Comparison of ENCODE assay signal across 13 cellular contexts in the genomic region with DNA sequence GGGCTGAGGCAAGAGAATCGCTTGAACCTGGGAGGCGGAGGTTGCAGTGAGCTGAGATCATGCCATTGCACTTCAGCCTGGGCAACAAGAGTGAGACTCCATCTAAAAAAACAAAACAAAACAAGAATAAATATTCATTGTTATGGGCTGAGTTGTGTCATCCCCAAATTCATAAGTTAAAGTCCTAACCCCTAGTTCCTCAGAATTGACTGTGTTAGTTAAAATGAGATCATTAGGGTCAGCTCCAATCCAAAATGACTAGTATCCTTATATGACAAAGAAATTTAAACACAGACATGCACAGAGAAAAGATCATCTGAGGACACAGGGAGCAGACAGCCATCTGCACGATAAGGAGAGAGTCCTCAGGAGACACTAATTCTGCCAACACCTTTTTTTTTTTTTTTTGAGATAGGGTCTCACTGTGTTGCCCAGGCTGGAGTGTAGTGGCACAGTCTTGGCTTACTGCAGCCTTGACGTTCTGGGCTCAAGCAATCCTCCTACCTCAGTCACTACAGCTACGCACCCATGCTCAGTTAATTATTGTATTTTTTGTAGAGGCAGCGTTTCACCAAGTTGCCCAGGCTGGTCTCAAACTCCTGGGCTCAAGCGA. TPM values are rescaled to one million over a fixed set of nuclear protein-coding genes. Genes with fewer than 3 reads are reported as not detected.
A peak's percentile ranks its signal among the peaks of the same experiment; 100 is the strongest.
DNase-seq lines count a peak whose midpoint lies in the region; ATAC-seq and TF ChIP-seq lines count a peak whose summit lies in the region.
"Had no signal": no experiment of that assay in that cellular context is flagged by ENCODE, and none has a peak within 500 bp of the region (broad histone marks: within the 10 kb centered on the region; RNA-seq: fewer than 3 reads in every experiment).

No MANE protein-coding gene starts in this region.

- peak; percentile 49 to 64 for ATAC-seq in activated T-cell treated with anti-CD3 and anti-CD28 coated beads, Interleukin-2, amount 50 U/mL, for 72 hours (replicated peaks in 1 of 2)
- ATAC-seq in CD4-positive, CD25-positive, alpha-beta regulatory T cell (ENCODE audit: low read depth in 2 of 2), result no peak

- H3K4me1 ChIP-seq in CD4-positive, CD25-positive, alpha-beta regulatory T cell (ENCODE audit: control insufficient read depth, insufficient read depth, low read length, poor library complexity, severe bottlenecking), result no peaks in the 10 kb centered on the region
- H3K4me1 ChIP-seq in HEK293 (ENCODE audit: control insufficient read depth, insufficient read depth, low read length) (no peaks in the 10 kb centered on the region), esophagus muscularis mucosa (no peaks in the 10 kb centered on the region)
- H3K4me1 ChIP-seq: BE2C, Caco-2 had no signal

- peaks cover 0 to 4% of the 10 kb centered on the region in 2 donors for H3K36me3 Mint-ChIP-seq in activated T-cell treated with anti-CD3 and anti-CD28 coated beads, Interleukin-2, amount 50 U/mL, for 72 hours (ENCODE audit: insufficient read depth in 2 of 2)
- H3K36me3 Mint-ChIP-seq in CD4-positive, CD25-positive, alpha-beta regulatory T cell, result no peaks in the 10 kb centered on the region

- no peaks in the 10 kb centered on the region for H3K9me3 Mint-ChIP-seq in activated T-cell treated with anti-CD3 and anti-CD28 coated beads, Interleukin-2, amount 50 U/mL, for 72 hours
- H3K9me3 Mint-ChIP-seq in CD4-positive, CD25-positive, alpha-beta regulatory T cell, result no peaks in the 10 kb centered on the region
- H3K9me3 Mint-ChIP-seq: CD4-positive, alpha-beta T cell; H9 had no signal

- WGBS in esophagus muscularis mucosa, result 84% methylated on average over 7 of the region's 7 CpGs

- H3K27ac Mint-ChIP-seq in activated T-cell treated with anti-CD3 and anti-CD28 coated beads, Interleukin-2, amount 50 U/mL, for 72 hours, result no peak overlapping the region
- peak overlapping the region in 2 of 3 donors; percentile 18 to 53 for H3K27ac Mint-ChIP-seq in CD4-positive, CD25-positive, alpha-beta regulatory T cell
- H3K27ac Mint-ChIP-seq: CD4-positive, alpha-beta T cell; H9 had no signal

- no peak for TF ChIP-seq EP300 in esophagus muscularis mucosa (IDR thresholded peaks at IDR 0.05)

- H3K4me3 Mint-ChIP-seq in activated T-cell treated with anti-CD3 and anti-CD28 coated beads, Interleukin-2, amount 50 U/mL, for 72 hours, result no peak overlapping the region
- no peak overlapping the region for H3K4me3 Mint-ChIP-seq in CD4-positive, CD25-positive, alpha-beta regulatory T cell
- H3K4me3 Mint-ChIP-seq: CD4-positive, alpha-beta T cell; H9 had no signal

- intact Hi-C loops in esophagus muscularis mucosa (cut with DNase I), result no loop called here

- no peak for TF ChIP-seq POLR2A in esophagus muscularis mucosa (IDR thresholded peaks at IDR 0.05; ENCODE audit: low read depth)

- POLR2A ChIA-PET in HEK293 (lab: Yijun Ruan, JAX), result interaction anchor here (0.7 kb wide), 1 partner anchor 801 kb away, joined by 5 read pairs; no protein-coding TSS in a partner anchor

- no peaks in the 10 kb centered on the region for H3K27me3 ChIP-seq in CD4-positive, CD25-positive, alpha-beta regulatory T cell (ENCODE audit: control insufficient read depth, insufficient read depth, low read length)
- no peaks in the 10 kb centered on the region for H3K27me3 ChIP-seq in esophagus muscularis mucosa
- H3K27me3 ChIP-seq: BE2C had no signal

- CTCF ChIA-PET in HEK293 (lab: Yijun Ruan, JAX), result interaction anchor here (0.6 to 2.9 kb wide), 5 partner anchors 7 to 124 kb away, joined by 3 to 21 read pairs (median 5); no protein-coding TSS in a partner anchor

- H3K9me3 ChIP-seq in CD4-positive, CD25-positive, alpha-beta regulatory T cell (ENCODE audit: control insufficient read depth in 2 of 2, low read length in 2 of 2), result no peaks in the 10 kb centered on the region
- H3K9me3 ChIP-seq in HEK293 (ENCODE audit: control insufficient read depth, insufficient read depth, low read depth, low read length) (no peaks in the 10 kb centered on the region), esophagus muscularis mucosa (no peaks in the 10 kb centered on the region)
- H3K9me3 ChIP-seq: BE2C, Caco-2 had no signal

- no peaks in the 10 kb centered on the region for H3K36me3 ChIP-seq in CD4-positive, CD25-positive, alpha-beta regulatory T cell (ENCODE audit: control insufficient read depth, insufficient read depth, low read length)
- H3K36me3 ChIP-seq in HEK293 (ENCODE audit: control insufficient read depth in 2 of 2, insufficient read depth in 1 of 2, low read length in 2 of 2) (no peaks in the 10 kb centered on the region), esophagus muscularis mucosa (no peaks in the 10 kb centered on the region)
- H3K36me3 ChIP-seq: BE2C had no signal

- H3K4me1 Mint-ChIP-seq in activated T-cell treated with anti-CD3 and anti-CD28 coated beads, Interleukin-2, amount 50 U/mL, for 72 hours (ENCODE audit: low read depth), result peaks cover 42% of the 10 kb centered on the region
- H3K4me1 Mint-ChIP-seq in CD4-positive, CD25-positive, alpha-beta regulatory T cell, result peaks cover 6 to 13% (median 8%) of the 10 kb centered on the region in 4 donors

- no peak overlapping the region for H3K27ac ChIP-seq in CD4-positive, CD25-positive, alpha-beta regulatory T cell (ENCODE audit: insufficient read depth, low read length, poor library complexity, severe bottlenecking)
- H3K27ac ChIP-seq in HEK293 (ENCODE audit: extremely low read depth, low read depth, low read length), result no peak overlapping the region
- H3K27ac ChIP-seq in esophagus muscularis mucosa (replicated peaks in 1 of 4), result no peak overlapping the region

- DNase-seq in activated T-cell treated with anti-CD3 and anti-CD28 coated beads, Interleukin-2, amount 50 U/mL, for 72 hours, result no peak
- DNase-seq in activated T-cell treated with anti-CD3 and anti-CD28 coated beads, Interleukin-2, amount 50 U/mL, for 1 hour, result no peak
- DNase-seq in CD4-positive, CD25-positive, alpha-beta regulatory T cell, result no peak
- DNase-seq in esophagus muscularis mucosa (ENCODE audit: extremely low spot score), result peak; percentile 8
- no peak for DNase-seq in stimulated activated CD4-positive, alpha-beta T cell treated with anti-CD3 and anti-CD28 coated beads, Interleukin-2, amount 100 ng/mL, for 48 hours
- DNase-seq in NCI-H146 treated with DMSO at 0.1 percent for 48 hours (lab: John Stamatoyannopoulos, UW; ENCODE audit: unreplicated experiment), result no peak
- DNase-seq: ACHN; BE2C; C1 segment of cervical spinal cord; Caco-2; CD4-positive, alpha-beta T cell; H9 had no signal

- H3K27me3 Mint-ChIP-seq in activated T-cell treated with anti-CD3 and anti-CD28 coated beads, Interleukin-2, amount 50 U/mL, for 72 hours (ENCODE audit: low read depth), result no peaks in the 10 kb centered on the region
- no peaks in the 10 kb centered on the region for H3K27me3 Mint-ChIP-seq in CD4-positive, CD25-positive, alpha-beta regulatory T cell
- H3K27me3 Mint-ChIP-seq: CD4-positive, alpha-beta T cell had no signal

- TF ChIP-seq CTCF in HEK293 (tag by site-specific recombination; IDR thresholded peaks at IDR 0.05) (no peak), esophagus muscularis mucosa (IDR thresholded peaks at IDR 0.05) (no peak)

- no peak overlapping the region for H3K4me3 ChIP-seq in CD4-positive, CD25-positive, alpha-beta regulatory T cell (ENCODE audit: low read depth, low read length)
- H3K4me3 ChIP-seq in HEK293 (ENCODE audit: low read depth, low read length) (no peak overlapping the region), esophagus muscularis mucosa (no peak overlapping the region)

TF ChIP-seq in HEK293, 187 proteins besides CTCF, POLR2A, EP300 and RAD21 (continues in another document):
- TF ChIP-seq, protein P1, sequence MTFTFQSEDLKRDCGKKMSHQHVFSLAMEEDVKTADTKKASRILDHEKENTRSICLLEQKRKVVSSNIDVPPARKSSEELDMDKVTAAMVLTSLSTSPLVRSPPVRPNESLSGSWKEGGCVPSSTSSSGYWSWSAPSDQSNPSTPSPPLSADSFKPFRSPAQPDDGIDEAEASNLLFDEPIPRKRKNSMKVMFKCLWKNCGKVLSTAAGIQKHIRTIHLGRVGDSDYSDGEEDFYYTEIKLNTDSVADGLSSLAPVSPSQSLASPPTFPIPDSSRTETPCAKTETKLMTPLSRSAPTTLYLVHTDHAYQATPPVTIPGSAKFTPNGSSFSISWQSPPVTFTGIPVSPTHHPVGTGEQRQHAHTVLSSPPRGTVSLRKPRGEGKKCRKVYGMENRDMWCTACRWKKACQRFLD (tag by site-specific recombination; IDR thresholded peaks at IDR 0.05), result no peak
- TF ChIP-seq ZNF585B (tag by site-specific recombination; IDR thresholded peaks at IDR 0.05) (no peak), ZNF48 (tag by site-specific recombination; IDR thresholded peaks at IDR 0.05) (no peak), ZNF335 (tag by site-specific recombination; conservative IDR thresholded peaks at IDR 0.05) (no peak)

RNA-seq across cellular contexts. Expression of gene GCNT1, which starts 32.1 kb away (rescaled TPM):
- 1 to 10 TPM; 4.2 to 9.7 TPM for total RNA-seq in activated T-cell treated with anti-CD3 and anti-CD28 coated beads, Interleukin-2, amount 50 U/mL, for 72 hours
- total RNA-seq in CD4-positive, CD25-positive, alpha-beta regulatory T cell, result 10.4 TPM
- 10 to 100 TPM in 2 of 4 donors, 1 to 10 TPM in 2; 4.5 to 12.7 (median 10.5) TPM for polyA plus RNA-seq in CD4-positive, CD25-positive, alpha-beta regulatory T cell
- total RNA-seq in esophagus muscularis mucosa, result 1 to 10 TPM; 1.2 to 6.5 (median 3.3) TPM

RNA-seq across cellular contexts. Expression of gene RFK, which starts 32.7 kb away (rescaled TPM):
- total RNA-seq in activated T-cell treated with anti-CD3 and anti-CD28 coated beads, Interleukin-2, amount 50 U/mL, for 72 hours, result 1 to 10 TPM; 6.8 to 9.6 TPM
- total RNA-seq in CD4-positive, CD25-positive, alpha-beta regulatory T cell, result 12.4 TPM
- 10 to 100 TPM; 31.3 to 39.7 (median 35.0) TPM for polyA plus RNA-seq in CD4-positive, CD25-positive, alpha-beta regulatory T cell
- total RNA-seq in esophagus muscularis mucosa, result 10 to 100 TPM; 19.1 to 27.3 (median 19.6) TPM

Comparison
In these comparisons a context has a peak if more than half of its experiments do, and no peak if none do; other contexts are left out.
1. ATAC-seq: peak in activated T-cell treated with anti-CD3 and anti-CD28 coated beads, Interleukin-2, amount 50 U/mL, for 72 hours (2 of 2); none in CD4-positive, CD25-positive, alpha-beta regulatory T cell (0 of 2).